8 cellular contexts compared by ENCODE assay signal in the genomic region with DNA sequence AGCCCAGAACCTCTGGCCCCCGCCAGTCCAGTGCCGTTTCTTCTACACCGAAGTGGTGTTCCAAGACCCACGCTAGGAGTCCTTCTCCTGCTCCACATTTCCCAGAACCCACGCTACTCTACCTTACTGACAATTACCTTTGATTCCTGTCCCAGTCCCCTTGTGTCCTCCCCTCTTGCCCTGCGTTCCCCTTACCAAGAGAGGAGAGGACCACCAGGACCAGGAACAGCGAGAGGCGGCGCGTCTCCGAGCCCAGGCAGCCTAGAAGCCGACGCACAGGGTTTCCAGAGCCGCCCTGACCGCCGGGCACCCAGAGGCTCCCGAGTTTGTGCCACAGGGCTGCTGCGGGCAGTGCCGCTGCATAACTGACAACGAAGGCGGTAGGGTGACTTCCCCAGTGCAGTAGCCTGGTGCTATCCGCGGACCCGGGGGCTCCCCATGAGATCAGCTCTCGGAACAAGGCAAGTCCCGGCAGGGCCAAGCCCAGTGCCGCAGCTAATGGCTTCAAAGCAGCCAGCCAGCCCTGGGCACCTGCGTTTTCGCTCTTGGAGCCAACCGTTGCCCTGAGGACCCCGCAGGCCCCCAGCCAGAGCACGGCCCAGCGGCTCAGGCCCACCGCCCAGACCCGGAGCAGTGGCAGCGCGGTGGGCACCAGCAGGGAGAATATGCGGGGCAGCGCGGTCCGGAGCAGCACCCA. TPM values are rescaled to one million over a fixed set of nuclear protein-coding genes. Genes with fewer than 3 reads are reported as not detected.
DNase-seq lines count a peak whose midpoint lies in the region; ATAC-seq and TF ChIP-seq lines count a peak whose summit lies in the region.

No MANE protein-coding gene starts in this region.

- H3K4me3 Mint-ChIP-seq in T-helper 2 cell treated with Interferon-gamma antibody and Interleukin-4, amounts not matched to agents 5 μg/mL and 100 μg/mL, for 36 hours: peak overlapping the region; percentile 99

- H3K4me1 Mint-ChIP-seq in T-helper 2 cell treated with Interferon-gamma antibody and Interleukin-4, amounts not matched to agents 5 μg/mL and 100 μg/mL, for 36 hours (ENCODE audit: low read depth): peaks cover 57% of the 10 kb centered on the region

- peaks cover 0 to 4% of the 10 kb centered on the region in 2 donors for H3K36me3 ChIP-seq in body of pancreas (replicated peaks in 1 of 2; ENCODE audit: insufficient read depth in 1 of 2, low read depth in 2 of 2)

- TF ChIP-seq CTCF in AG10803 (conservative IDR thresholded peaks at IDR 0.05; ENCODE audit: low read length): no peak
- TF ChIP-seq CTCF in body of pancreas (IDR thresholded peaks at IDR 0.05): no peak

- intact Hi-C loops in body of pancreas (cut with DNase I): no loop called here

- H3K4me3 ChIP-seq in AG10803 (ENCODE audit: low read length): peak overlapping the region; percentile 89
- peak overlapping the region; percentile 74 to 81 for H3K4me3 ChIP-seq in body of pancreas

- H3K27me3 Mint-ChIP-seq in T-helper 2 cell treated with Interferon-gamma antibody and Interleukin-4, amounts not matched to agents 5 μg/mL and 100 μg/mL, for 36 hours (ENCODE audit: low read depth): no peaks in the 10 kb centered on the region

- ATAC-seq in GM18873 (IDR thresholded peaks at IDR 0.05; ENCODE audit: low FRiP score, unreplicated experiment): peak; percentile 17
- ATAC-seq in HG03354 (IDR thresholded peaks at IDR 0.05; ENCODE audit: poor library complexity, severe bottlenecking, unreplicated experiment): peak; percentile 20
- ATAC-seq in body of pancreas: peak; percentile 29

- peaks cover 86% of the 10 kb centered on the region for H3K36me3 Mint-ChIP-seq in T-helper 2 cell treated with Interferon-gamma antibody and Interleukin-4, amounts not matched to agents 5 μg/mL and 100 μg/mL, for 36 hours (ENCODE audit: low read depth)

- DNase-seq in AG10803 (ENCODE audit: low read depth) (peak; percentile 31), body of pancreas (peak; percentile 59 to 69 (median 64)), hypothalamus (lab: John Stamatoyannopoulos, UW) (peak in 40 of 51 donors; percentile 28 to 82 (median 58)), retina (peak; percentile 80), GOT3 (lab: John Stamatoyannopoulos, UW) (no peak)
- peak; percentile 48 for DNase-seq in T-helper 2 cell treated with Interferon-gamma antibody and Interleukin-4, amounts not matched to agents 5 μg/mL and 100 μg/mL, for 36 hours (ENCODE audit: low spot score)

- H3K27ac ChIP-seq in body of pancreas: peak overlapping the region; percentile 95 to 98 (median 98)

- peak overlapping the region; percentile 87 for H3K27ac Mint-ChIP-seq in T-helper 2 cell treated with Interferon-gamma antibody and Interleukin-4, amounts not matched to agents 5 μg/mL and 100 μg/mL, for 36 hours

- TF ChIP-seq POLR2A in body of pancreas (IDR thresholded peaks at IDR 0.05): no peak

- H3K9me3 ChIP-seq in body of pancreas: no peaks in the 10 kb centered on the region

- 0% methylated on average over 17 to 40 of the region's 41 CpGs for WGBS in body of pancreas, 2 donors

- H3K9me3 Mint-ChIP-seq in T-helper 2 cell treated with Interferon-gamma antibody and Interleukin-4, amounts not matched to agents 5 μg/mL and 100 μg/mL, for 36 hours: no peaks in the 10 kb centered on the region

- no peaks in the 10 kb centered on the region for H3K27me3 ChIP-seq in body of pancreas

- peaks cover 20% of the 10 kb centered on the region for H3K4me1 ChIP-seq in body of pancreas

RNA-seq across cellular contexts. Expression of gene TAP1, which starts 0.5 kb away (rescaled TPM):
- 10 to 100 TPM in 1 of 2 donors, 1 to 10 TPM in 1; 7.9 to 12.2 TPM for total RNA-seq in body of pancreas

RNA-seq across cellular contexts. Expression of gene PSMB9, which starts 1.0 kb away (rescaled TPM):
- 10 to 100 TPM in 1 of 2 donors, 1 to 10 TPM in 1; 4.6 to 14.5 TPM for total RNA-seq in body of pancreas

RNA-seq across cellular contexts. Expression of gene PSMB8, which starts 9.1 kb away (rescaled TPM):
- total RNA-seq in body of pancreas: 10 to 100 TPM in 1 of 2 donors, 1 to 10 TPM in 1; 9.9 to 24.1 TPM

RNA-seq across cellular contexts. Expression of gene TAP2, which starts 14.5 kb away (rescaled TPM):
- 10 to 100 TPM in 1 of 2 donors, 1 to 10 TPM in 1; 5.2 to 13.8 TPM for total RNA-seq in body of pancreas

RNA-seq across cellular contexts. Expression of gene HLA-DOB, which starts 36.2 kb away (rescaled TPM):
- total RNA-seq in body of pancreas: not detected
